ENCODE assay signal across 17 cellular contexts in genomic region chr11:98630736-98631135, GRCh38.
"Had no signal": no experiment of that assay in that cellular context is flagged by ENCODE, and none has a peak within 500 bp of the region (broad histone marks: within the 10 kb centered on the region; RNA-seq: fewer than 3 reads in every experiment).

No MANE protein-coding gene starts in this region.

- H3K36me3 ChIP-seq: left lung, thyroid gland had no signal

- H3K4me3 ChIP-seq: dorsolateral prefrontal cortex, left lung, thyroid gland had no signal

- H3K4me1 ChIP-seq: left lung, thyroid gland had no signal

- FAIRE-seq: colon, endometrium had no signal

- ATAC-seq: activated CD8-positive, alpha-beta T cell treated with anti-CD3 and anti-CD28 coated beads, Interleukin-2, amount 10 ng/mL, durations not matched to agents 7 days and 5 days; activated naive CD8-positive, alpha-beta T cell treated with anti-CD3 and anti-CD28 coated beads, Interleukin-2, amount 50 U/mL, for 24 hours; left lung; stimulated activated naive B cell treated with anti-CD40 and anti-IgM and Interleukin-4, amounts not matched to agents 10 μg/mL and 1 μg/mL and 100 μg/mL, for 72 hours had no signal

- H3K27me3 ChIP-seq: dorsolateral prefrontal cortex, left lung, thyroid gland had no signal

- H3K9me3 ChIP-seq: thyroid gland had no signal

- H3K27ac ChIP-seq: dorsolateral prefrontal cortex, left lung, thyroid gland had no signal

- DNase-seq: activated CD4-positive, alpha-beta T cell treated with anti-CD3 and anti-CD28 coated beads, Interleukin-2, amount 10 ng/mL, durations not matched to agents 7 days and 5 days; activated CD8-positive, alpha-beta T cell treated with anti-CD3 and anti-CD28 coated beads, Interleukin-2, amount 10 ng/mL, durations not matched to agents 7 days and 5 days; activated naive CD4-positive, alpha-beta T cell treated with anti-CD3 and anti-CD28 coated beads for 36 hours; activated naive CD8-positive, alpha-beta T cell treated with anti-CD3 and anti-CD28 coated beads, Interleukin-2, amount 50 U/mL, for 24 hours; activated T-cell treated with anti-CD3 and anti-CD28 coated beads, Interleukin-2, amount 50 U/mL, for 24 hours; anterior cingulate cortex; central memory CD4-positive, alpha-beta T cell; dorsolateral prefrontal cortex; erythroblast; foreskin melanocyte; left lung; midbrain; stimulated activated naive B cell treated with anti-CD40 and anti-IgM and Interleukin-4, amounts not matched to agents 10 μg/mL and 1 μg/mL and 100 μg/mL, for 72 hours; T-helper 9 cell; thyroid gland had no signal
